8 cellular contexts compared by ENCODE assay signal in the genomic region with DNA sequence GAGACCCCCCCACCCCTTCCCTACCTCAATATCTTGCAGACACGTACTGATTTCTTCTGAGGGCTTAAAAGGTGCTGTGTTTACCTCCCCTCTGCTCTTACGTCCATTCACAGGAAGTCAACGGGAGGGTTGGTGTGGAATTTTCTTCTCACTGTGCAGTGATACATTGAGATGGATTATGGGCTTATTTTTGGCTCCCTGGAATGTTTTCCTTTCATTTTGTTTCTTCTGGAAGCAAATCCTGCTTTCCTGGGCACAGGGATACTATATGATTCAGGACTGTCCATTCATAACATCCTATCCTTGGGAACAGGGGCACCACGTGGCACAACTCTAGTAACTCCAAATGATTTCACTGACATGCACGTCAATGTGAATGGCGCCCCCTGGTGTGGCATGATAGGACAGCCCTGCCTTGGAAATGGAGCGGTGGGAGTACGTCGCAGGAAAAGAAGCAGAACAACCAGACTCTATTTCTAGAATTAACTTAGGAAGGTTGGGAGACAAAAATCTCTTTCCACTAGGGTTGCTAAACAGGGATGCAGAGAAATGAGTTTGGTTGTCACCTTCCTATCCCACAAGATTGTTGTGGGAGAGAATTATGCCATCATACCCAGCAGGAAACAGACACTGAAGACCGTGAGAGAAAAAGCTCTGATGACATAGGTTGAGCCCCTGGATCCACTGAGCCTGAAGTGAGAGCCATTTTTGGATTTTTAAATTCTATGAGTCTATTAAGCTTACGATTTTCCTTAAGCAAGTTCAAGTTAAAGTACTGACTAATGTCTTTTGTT.
DNase-seq lines count a peak whose midpoint lies in the region; ATAC-seq and TF ChIP-seq lines count a peak whose summit lies in the region.

No MANE protein-coding gene starts in this region.

- BruUV-seq in OCI-LY7 (replicated peaks; lab: Mats Ljungman, UMichigan), result no TSS peak

- DNase-seq in OCI-LY7 (ENCODE audit: low spot score) (peak; percentile 47), fibroblast of villous mesenchyme (ENCODE audit: low read depth) (peak; percentile 60), non-pigmented ciliary epithelial cell (ENCODE audit: low read depth) (peak; percentile 14), tibial artery (peak; percentile 80 to 84)
- peak; percentile 77 to 78 for DNase-seq in activated T-cell treated with anti-CD3 and anti-CD28 coated beads, Interleukin-2, amount 50 U/mL, for 48 hours

- H3K4me2 ChIP-seq in DOHH2 (ENCODE audit: low read length), result no peak overlapping the region
- H3K4me2 ChIP-seq in OCI-LY7 (ENCODE audit: low read length), result no peak overlapping the region

- intact Hi-C loops in OCI-LY7 (cut with micrococcal nuclease; ENCODE audit: unreplicated experiment), result loop anchor here (5.0 kb wide), 1 partner anchor 452 kb away; no protein-coding TSS in a partner anchor
- intact Hi-C loops in tibial artery (cut with DNase I; ENCODE audit: low total_unique reads), result no loop called here

- H2AFZ ChIP-seq in OCI-LY7 (ENCODE audit: low read length), result no peak overlapping the region

- H3K79me2 ChIP-seq in DOHH2 (ENCODE audit: control insufficient read depth, low read length), result no peaks in the 10 kb centered on the region
- H3K79me2 ChIP-seq in OCI-LY7 (ENCODE audit: insufficient read depth, low read depth, low read length), result no peaks in the 10 kb centered on the region

- ATAC-seq in HG03342 (IDR thresholded peaks at IDR 0.05; ENCODE audit: unreplicated experiment), result peak; percentile 36
- ATAC-seq in HG03520 (IDR thresholded peaks at IDR 0.05; ENCODE audit: unreplicated experiment), result no peak

- H3K4me3 ChIP-seq in DOHH2 (ENCODE audit: low read length) (no peak overlapping the region), OCI-LY7 (ENCODE audit: low read depth, low read length, poor library complexity, severe bottlenecking) (no peak overlapping the region), fibroblast of villous mesenchyme (ENCODE audit: low read depth, low read length) (no peak overlapping the region), tibial artery (no peak overlapping the region)

- H3K27me3 ChIP-seq in DOHH2 (ENCODE audit: control insufficient read depth, low read length) (0 out of 2 replicates have a peak, but pooled peaks cover 3% of the 10 kb centered on the region), tibial artery (peaks cover 0 to 10% of the 10 kb centered on the region in 2 donors)

- H4K20me1 ChIP-seq in DOHH2 (ENCODE audit: control insufficient read depth, insufficient read depth, low read depth, low read length), result no peaks in the 10 kb centered on the region
- H4K20me1 ChIP-seq in OCI-LY7 (ENCODE audit: insufficient read depth, low read length), result no peaks in the 10 kb centered on the region

- H3K9me2 ChIP-seq in DOHH2 (replicated peaks; ENCODE audit: control insufficient read depth, low read length), result no peaks in the 10 kb centered on the region
- H3K9me2 ChIP-seq in OCI-LY7 (ENCODE audit: insufficient read depth, low read length), result no peaks in the 10 kb centered on the region

- CTCF ChIA-PET in OCI-LY7 (lab: Charles Lee; ENCODE audit: unreplicated experiment), result no interaction called here

- H3F3A ChIP-seq in DOHH2 (ENCODE audit: control insufficient read depth, insufficient read depth), result no peaks in the 10 kb centered on the region

- no peaks in the 10 kb centered on the region for H3K36me3 ChIP-seq in DOHH2 (ENCODE audit: control insufficient read depth, low read length)
- no peaks in the 10 kb centered on the region for H3K36me3 ChIP-seq in OCI-LY7 (ENCODE audit: insufficient read depth, low read length)
- no peaks in the 10 kb centered on the region for H3K36me3 ChIP-seq in tibial artery

- no peak overlapping the region for H3K27ac ChIP-seq in DOHH2 (ENCODE audit: low read depth, low read length)
- H3K27ac ChIP-seq in OCI-LY7 (ENCODE audit: low read depth, low read length, poor library complexity, severe bottlenecking), result no peak overlapping the region
- no peak overlapping the region for H3K27ac ChIP-seq in tibial artery

- no peaks in the 10 kb centered on the region for H3K9me3 ChIP-seq in DOHH2 (ENCODE audit: control insufficient read depth, insufficient read depth, low read length)
- H3K9me3 ChIP-seq in OCI-LY7 (ENCODE audit: low read length), result no peaks in the 10 kb centered on the region
- H3K9me3 ChIP-seq in tibial artery, result no peaks in the 10 kb centered on the region

- H3K4me1 ChIP-seq in DOHH2 (ENCODE audit: control insufficient read depth, low read length) (no peaks in the 10 kb centered on the region), OCI-LY7 (ENCODE audit: insufficient read depth, low read length, poor library complexity, severe bottlenecking) (no peaks in the 10 kb centered on the region), tibial artery (peaks cover 0 to 12% (median 4%) of the 10 kb centered on the region in 4 donors)

- POLR2A ChIA-PET in OCI-LY7 (lab: Charles Lee), result no interaction called here

- peak; percentile 84 for TF ChIP-seq CTCF in DOHH2 (IDR thresholded peaks at IDR 0.05; ENCODE audit: low read depth, low read length, poor library complexity, severe bottlenecking)
- peak; percentile 86 for TF ChIP-seq CTCF in OCI-LY7 (conservative IDR thresholded peaks at IDR 0.05; ENCODE audit: low read length)
- peak; percentile 85 for TF ChIP-seq CTCF in fibroblast of villous mesenchyme (IDR thresholded peaks at IDR 0.05; ENCODE audit: insufficient read depth, low read depth, low read length)
- TF ChIP-seq CTCF in tibial artery (IDR thresholded peaks at IDR 0.05), result peak; percentile 64 to 72

Comparison
In these comparisons a context has a peak if more than half of its experiments do, and no peak if none do; other contexts are left out.
1. DNase-seq: peak in every context shown above with its lines; median percentile 82 in tibial artery; 78 in activated T-cell treated with anti-CD3 and anti-CD28 coated beads, Interleukin-2, amount 50 U/mL, for 48 hours; 60 in fibroblast of villous mesenchyme; 47 in OCI-LY7; 14 in non-pigmented ciliary epithelial cell.